In the genomic region with DNA sequence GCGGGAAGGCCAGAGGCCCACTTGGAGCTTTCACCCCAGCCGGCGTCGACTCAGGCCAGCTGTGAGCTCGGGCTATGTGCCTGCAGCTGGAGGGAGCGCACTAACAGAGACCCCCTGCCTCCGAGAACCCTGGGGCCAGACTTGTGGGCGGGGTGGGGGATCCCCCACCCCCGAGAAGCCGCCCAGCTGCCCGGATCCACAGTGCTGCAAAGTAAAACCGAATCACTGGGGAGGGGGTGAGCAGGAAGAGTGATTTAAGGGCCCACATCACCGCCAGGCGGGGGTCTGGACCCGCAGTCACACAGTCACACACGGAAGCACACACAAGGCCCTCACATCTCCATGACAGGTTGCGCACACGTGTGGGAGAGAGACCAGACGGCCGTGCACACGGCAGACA, we compare ENCODE assay signal across 8 cellular contexts. TPM values are rescaled to one million over a fixed set of nuclear protein-coding genes. Genes with fewer than 3 reads are reported as not detected.
"Had no signal": no experiment of that assay in that cellular context is flagged by ENCODE, and none has a peak within 500 bp of the region (broad histone marks: within the 10 kb centered on the region; RNA-seq: fewer than 3 reads in every experiment).

No MANE protein-coding gene starts in this region.

- H3K4me3 ChIP-seq: GM23248, K562 had no signal

- H3K4me1 Mint-ChIP-seq: H9 had no signal

- H3K4me3 Mint-ChIP-seq: H9, HFFc6 had no signal

- H3K27ac ChIP-seq: GM23248, HL-60 had no signal

- H3K9ac ChIP-seq: GM23248 had no signal

- H3K27ac Mint-ChIP-seq: H9, HFFc6 had no signal

- DNase-seq: GM23248, GOT3, H9, HCEC 1CT, HFFc6, IMR-90 had no signal

RNA-seq across cellular contexts. Expression of gene KCNQ2, which starts 48.7 kb away (rescaled TPM):
- total RNA-seq: GM23248, HFFc6, IMR-90 had no signal
